In the genomic region with DNA sequence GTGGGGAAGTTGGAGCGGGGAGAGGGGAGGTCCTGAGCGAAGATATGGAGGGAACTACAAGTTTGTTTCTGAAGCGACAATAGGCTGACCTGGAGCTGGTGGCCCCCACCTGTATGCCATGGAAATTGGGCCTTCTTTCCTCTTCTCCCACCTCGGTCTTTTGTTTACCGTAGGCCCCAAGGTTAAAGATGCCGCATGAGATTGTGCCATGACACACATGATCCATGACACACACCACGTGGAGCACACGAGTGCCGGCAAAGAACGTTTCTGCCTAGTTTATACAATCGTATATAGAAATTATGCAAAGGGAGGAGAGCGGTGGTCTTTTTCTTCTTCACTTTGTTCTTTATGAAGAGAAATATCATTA, we compare ENCODE assay signal across 8 cellular contexts. TPM values are rescaled to one million over a fixed set of nuclear protein-coding genes. Genes with fewer than 3 reads are reported as not detected.
A peak's percentile ranks its signal among the peaks of the same experiment; 100 is the strongest.
DNase-seq lines count a peak whose midpoint lies in the region; ATAC-seq, FAIRE-seq and TF ChIP-seq lines count a peak whose summit lies in the region.

No MANE protein-coding gene starts in this region.

- H3K4me3 ChIP-seq in mononuclear cell (ENCODE audit: low read length) (peak overlapping the region; percentile 90), tibial artery (peak overlapping the region; percentile 82 to 94)

- peak; percentile 19 for ATAC-seq in HG02610 (IDR thresholded peaks at IDR 0.05; ENCODE audit: unreplicated experiment)

- peak; percentile 67 for FAIRE-seq in GM12892 (lab: Jason Lieb, UNC)

- no peaks in the 10 kb centered on the region for H3K27me3 ChIP-seq in mononuclear cell (ENCODE audit: insufficient read depth, low read length)
- H3K27me3 ChIP-seq in tibial artery = no peaks in the 10 kb centered on the region

- DNase-seq in GM12892 (ENCODE audit: insufficient read length) (no peak), RPMI8226 (peak; percentile 18), tibial artery (no peak), posterior vena cava (ENCODE audit: low spot score) (no peak), H4 (ENCODE audit: low spot score) (no peak)

- H3K9me3 Mint-ChIP-seq in dendritic cell treated with granulocyte-macrophage colony-stimulating factor and Interleukin-4, amounts not matched to agents 40 ng/mL and 50 ng/mL, for 4 days = no peaks in the 10 kb centered on the region

- H3K36me3 ChIP-seq in tibial artery = peaks cover 0 to 6% (median 5%) of the 10 kb centered on the region in 3 donors

- peak overlapping the region; percentile 94 for H3K4me3 Mint-ChIP-seq in dendritic cell treated with granulocyte-macrophage colony-stimulating factor and Interleukin-4, amounts not matched to agents 40 ng/mL and 50 ng/mL, for 4 days

- H3K4me1 ChIP-seq in mononuclear cell (ENCODE audit: insufficient read depth, low read length) (peaks cover 44% of the 10 kb centered on the region), tibial artery (peaks cover 0 to 31% (median 6%) of the 10 kb centered on the region in 4 donors)

- H3K9me3 ChIP-seq in mononuclear cell (ENCODE audit: low read depth, low read length) (no peaks in the 10 kb centered on the region), tibial artery (no peaks in the 10 kb centered on the region)

- peak overlapping the region; percentile 64 to 79 for H3K27ac ChIP-seq in tibial artery

- intact Hi-C loops in dendritic cell treated with granulocyte-macrophage colony-stimulating factor and Interleukin-4, amounts not matched to agents 40 ng/mL and 50 ng/mL, for 4 days (cut with micrococcal nuclease) = loop anchor here (1.0 to 10.0 kb wide), 2 partner anchors 55 to 719 kb away; partner anchors contain the start of genes ATP8A1 and SLC30A9
- intact Hi-C loops in tibial artery (cut with DNase I; ENCODE audit: low total_unique reads) = loop anchor here (5.0 kb wide), 1 partner anchor 57 kb away; the partner anchor contains the start of gene SLC30A9
- intact Hi-C loops in posterior vena cava (cut with DNase I) = no loop called here

- TF ChIP-seq CTCF in tibial artery (IDR thresholded peaks at IDR 0.05) = no peak

- peaks cover 40% of the 10 kb centered on the region for H3K36me3 Mint-ChIP-seq in dendritic cell treated with granulocyte-macrophage colony-stimulating factor and Interleukin-4, amounts not matched to agents 40 ng/mL and 50 ng/mL, for 4 days (ENCODE audit: low read depth)

- no peaks in the 10 kb centered on the region for H3K27me3 Mint-ChIP-seq in dendritic cell treated with granulocyte-macrophage colony-stimulating factor and Interleukin-4, amounts not matched to agents 40 ng/mL and 50 ng/mL, for 4 days

- H3K4me1 Mint-ChIP-seq in dendritic cell treated with granulocyte-macrophage colony-stimulating factor and Interleukin-4, amounts not matched to agents 40 ng/mL and 50 ng/mL, for 4 days (ENCODE audit: low read depth) = peaks cover 35% of the 10 kb centered on the region

- no peak for TF ChIP-seq POLR2A in GM12892 (IDR thresholded peaks at IDR 0.05; ENCODE audit: low read depth, low read length)

- H3K27ac Mint-ChIP-seq in dendritic cell treated with granulocyte-macrophage colony-stimulating factor and Interleukin-4, amounts not matched to agents 40 ng/mL and 50 ng/mL, for 4 days = peak overlapping the region; percentile 95

RNA-seq across cellular contexts. Expression of gene TMEM33, which starts 0.4 kb away (rescaled TPM):
- polyA plus RNA-seq in GM12892 (2012; ENCODE audit: missing spikeins) = 14.7 TPM
- total RNA-seq in mononuclear cell (44.5 TPM), posterior vena cava (10 to 100 TPM; 34.7 to 35.7 TPM)
- total RNA-seq in H4 (2014; rRNA removed; shearing (Covaris generic)) = 101 and 105 TPM in 2 replicates

RNA-seq across cellular contexts. Expression of gene DCAF4L1, which starts 45.9 kb away (rescaled TPM):
- polyA plus RNA-seq in GM12892 (2012; ENCODE audit: missing spikeins) = 0.11 TPM
- total RNA-seq in mononuclear cell = 0.21 TPM
- under 1 TPM; 0.28 to 0.33 TPM for total RNA-seq in posterior vena cava
- total RNA-seq in H4 (2014; rRNA removed; shearing (Covaris generic)) = 0.14 TPM in 1 of 2 replicates, not detected in the other

RNA-seq across cellular contexts. Expression of gene SLC30A9, which starts 54.7 kb away (rescaled TPM):
- 36.6 TPM for polyA plus RNA-seq in GM12892 (2012; ENCODE audit: missing spikeins)
- total RNA-seq in mononuclear cell (29.5 TPM), posterior vena cava (10 to 100 TPM; 42.1 to 47.4 TPM)
- 75.6 and 75.9 TPM in 2 replicates for total RNA-seq in H4 (2014; rRNA removed; shearing (Covaris generic))

Comparison
In these comparisons a context has a peak if more than half of its experiments do, and no peak if none do; other contexts are left out.
1. intact Hi-C loops: an anchor here in dendritic cell treated with granulocyte-macrophage colony-stimulating factor and Interleukin-4, amounts not matched to agents 40 ng/mL and 50 ng/mL, for 4 days (1.0 to 10.0 kb wide) and tibial artery (5.0 kb wide); none called in posterior vena cava.